6 cellular contexts compared by ENCODE assay signal in the genomic region with DNA sequence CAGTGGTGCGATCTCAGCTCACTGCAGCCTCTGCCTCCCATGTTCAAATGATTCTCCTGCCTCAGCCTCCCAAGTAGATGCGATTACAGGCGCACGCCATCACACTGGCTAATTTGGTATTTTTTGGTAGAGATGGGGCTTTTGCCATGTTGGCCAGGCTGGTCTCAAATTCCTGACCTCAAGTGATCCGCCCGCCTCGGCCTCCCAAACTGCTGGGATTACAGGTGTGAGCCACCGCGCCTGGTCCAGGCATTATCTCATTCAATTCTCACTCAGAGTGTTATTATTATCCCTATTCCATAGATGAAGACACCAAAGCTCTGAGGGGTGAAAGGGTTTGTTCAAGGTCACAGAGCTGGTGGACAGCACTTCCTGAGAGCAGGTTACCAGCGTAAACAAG.
A peak's percentile ranks its signal among the peaks of the same experiment; 100 is the strongest.
DNase-seq lines count a peak whose midpoint lies in the region; ATAC-seq and TF ChIP-seq lines count a peak whose summit lies in the region.
"Not testable (repeated sequence)": the region's sequence is repeated elsewhere in the genome, so short reads cannot be mapped to it uniquely, and the experiment has no call there.

No MANE protein-coding gene starts in this region.

- peaks cover 16% of the 10 kb centered on the region for H3K27me3 Mint-ChIP-seq in activated CD8-positive, alpha-beta T cell treated with anti-CD3 and anti-CD28 coated beads, Interleukin-2, amount 10 ng/mL, durations not matched to agents 7 days and 5 days (ENCODE audit: low read depth)

- H3K36me3 Mint-ChIP-seq in activated CD8-positive, alpha-beta T cell treated with anti-CD3 and anti-CD28 coated beads, Interleukin-2, amount 10 ng/mL, durations not matched to agents 7 days and 5 days (ENCODE audit: low read depth) = not testable (repeated sequence)

- H3K27me3 ChIP-seq in lung (ENCODE audit: control insufficient read depth, insufficient read depth) = not testable (repeated sequence)
- H3K27me3 ChIP-seq in sigmoid colon = peaks cover 5 to 42% (median 25%) of the 10 kb centered on the region in 3 donors

- not testable (repeated sequence) for TF ChIP-seq POLR2A in sigmoid colon (IDR thresholded peaks at IDR 0.05)

- peaks cover 19% of the 10 kb centered on the region for H3K4me1 Mint-ChIP-seq in activated CD8-positive, alpha-beta T cell treated with anti-CD3 and anti-CD28 coated beads, Interleukin-2, amount 10 ng/mL, durations not matched to agents 7 days and 5 days (ENCODE audit: low read depth)

- H3K9me3 ChIP-seq in lung (ENCODE audit: control insufficient read depth in 2 of 2, insufficient read depth in 1 of 2, low read length in 1 of 2); sigmoid colon: not testable (repeated sequence)

- ATAC-seq in activated CD8-positive, alpha-beta T cell treated with anti-CD3 and anti-CD28 coated beads, Interleukin-2, amount 10 ng/mL, durations not matched to agents 7 days and 5 days; Right ventricle myocardium inferior; lung (ENCODE audit: insufficient read depth, low FRiP score): not testable (repeated sequence)

- POLR2A ChIA-PET in activated CD8-positive, alpha-beta T cell treated with anti-CD3 and anti-CD28 coated beads, Interleukin-2, amount 10 ng/mL, durations not matched to agents 7 days and 5 days (lab: Charles Lee) = interaction anchor here (3.4 to 4.1 kb wide), 2 partner anchors 16 to 98 kb away, joined by 14 to 23 read pairs; partner anchors contain the start of gene ZBTB43

- H3K4me1 ChIP-seq in lung (ENCODE audit: control insufficient read depth in 2 of 2, insufficient read depth in 2 of 2, low read length in 2 of 2) = not testable (repeated sequence)
- H3K4me1 ChIP-seq in sigmoid colon = peaks cover 0 to 18% (median 16%) of the 10 kb centered on the region in 4 donors

- CTCF ChIA-PET in activated CD8-positive, alpha-beta T cell treated with anti-CD3 and anti-CD28 coated beads, Interleukin-2, amount 10 ng/mL, durations not matched to agents 7 days and 5 days (lab: Charles Lee) = interaction anchor here (1.1 to 13.3 kb wide), 13 partner anchors 12 to 190 kb away, joined by 3 to 704 read pairs (median 34); partner anchors contain the start of gene ZBTB43

- not testable (repeated sequence) for H3K4me3 ChIP-seq in lung, sigmoid colon

- H3K27ac Mint-ChIP-seq in activated CD8-positive, alpha-beta T cell treated with anti-CD3 and anti-CD28 coated beads, Interleukin-2, amount 10 ng/mL, durations not matched to agents 7 days and 5 days = not testable (repeated sequence)

- H3K4me3 Mint-ChIP-seq in activated CD8-positive, alpha-beta T cell treated with anti-CD3 and anti-CD28 coated beads, Interleukin-2, amount 10 ng/mL, durations not matched to agents 7 days and 5 days = not testable (repeated sequence)

- 91 to 95% methylated on average over 10 of the region's 10 CpGs for WGBS in lung, 2 donors
- 93 to 94% methylated on average over 10 of the region's 10 CpGs for WGBS in sigmoid colon, 2 donors

- not testable (repeated sequence) for TF ChIP-seq EP300 in sigmoid colon (IDR thresholded peaks at IDR 0.05)

- intact Hi-C loops in Right ventricle myocardium inferior (cut with DNase I); sigmoid colon (cut with DNase I): not testable (repeated sequence)

- not testable (repeated sequence) for TF ChIP-seq CTCF in lung (IDR thresholded peaks at IDR 0.05; ENCODE audit: control extremely low read depth, extremely low read depth); sigmoid colon (IDR thresholded peaks at IDR 0.05)

- H3K9me3 Mint-ChIP-seq in activated CD8-positive, alpha-beta T cell treated with anti-CD3 and anti-CD28 coated beads, Interleukin-2, amount 10 ng/mL, durations not matched to agents 7 days and 5 days (ENCODE audit: insufficient read depth) = not testable (repeated sequence)

- not testable (repeated sequence) for H3K27ac ChIP-seq in lung (ENCODE audit: low read depth in 1 of 2, low read length in 1 of 2); sigmoid colon

- DNase-seq in activated CD8-positive, alpha-beta T cell treated with anti-CD3 and anti-CD28 coated beads, Interleukin-2, amount 10 ng/mL, durations not matched to agents 7 days and 5 days = peak; percentile 11
- DNase-seq in activated effector memory CD4-positive, alpha-beta T cell treated with anti-CD3 and anti-CD28 coated beads, Interleukin-2, amount 50 U/mL, for 16 hours = peak; percentile 33
- peak; percentile 43 for DNase-seq in Right ventricle myocardium inferior (ENCODE audit: missing footprints)
- peak; percentile 13 for DNase-seq in lung (ENCODE audit: low spot score)
- DNase-seq in sigmoid colon = peak; percentile 17
- DNase-seq in ureter (ENCODE audit: low spot score) = peak; percentile 25

- not testable (repeated sequence) for H3K36me3 ChIP-seq in lung (ENCODE audit: control insufficient read depth in 2 of 2, insufficient read depth in 2 of 2, low read length in 2 of 2); sigmoid colon
